8 cellular contexts compared by ENCODE assay signal in the genomic region with DNA sequence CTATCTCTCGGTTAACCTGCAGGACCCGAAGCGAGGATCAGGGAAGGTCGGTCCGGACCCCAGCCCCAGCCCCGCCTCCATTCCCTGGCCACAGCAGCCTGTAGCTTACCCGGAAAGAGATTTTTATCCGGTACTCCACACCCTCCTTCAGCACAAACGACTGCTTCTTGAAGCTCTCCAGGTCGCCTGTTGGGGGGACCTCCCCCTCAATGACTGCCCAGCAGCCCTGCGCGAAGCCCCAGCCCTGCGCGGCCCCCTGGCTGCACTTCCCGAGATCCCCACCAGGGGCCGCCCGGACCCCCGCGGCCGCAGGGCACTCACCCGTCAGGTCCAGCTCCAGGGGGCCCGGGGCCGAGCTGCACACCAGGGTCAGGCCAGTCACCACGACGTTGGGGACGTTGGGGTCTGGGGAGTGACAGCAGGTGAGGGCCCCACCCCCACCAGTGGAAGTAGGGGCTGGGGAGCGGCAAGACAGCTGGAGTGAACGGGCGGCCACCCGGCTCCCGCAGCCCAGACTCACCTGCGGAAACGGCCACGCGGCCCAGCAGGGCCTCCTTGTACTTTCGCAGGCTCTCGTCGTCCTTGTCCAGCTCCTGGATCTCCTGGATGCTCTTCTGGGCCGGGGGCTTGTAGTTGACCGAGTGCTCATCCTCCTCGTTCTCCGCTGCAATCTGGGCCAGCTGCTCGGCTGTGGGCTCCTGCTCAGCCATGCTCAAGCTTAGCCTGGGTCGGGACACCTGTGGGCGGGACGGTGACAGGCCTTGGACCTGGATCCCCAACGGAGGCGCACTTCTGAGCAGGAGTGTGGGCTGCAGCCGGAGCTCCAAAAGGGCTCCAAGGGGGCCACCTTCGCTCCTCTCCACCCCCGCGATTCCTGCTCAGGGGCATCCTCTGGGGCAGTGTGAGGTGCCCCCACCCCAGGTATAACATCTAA. TPM values are rescaled to one million over a fixed set of nuclear protein-coding genes. Genes with fewer than 3 reads are reported as not detected.
A peak's percentile ranks its signal among the peaks of the same experiment; 100 is the strongest.
DNase-seq lines count a peak whose midpoint lies in the region; ATAC-seq, FAIRE-seq and TF ChIP-seq lines count a peak whose summit lies in the region.

No MANE protein-coding gene starts in this region.

- no peak for ATAC-seq in activated T-helper 17 cell treated with anti-CD3 and anti-CD28 coated beads, Interleukin-2, amount 50 U/mL, for 72 hours (replicated peaks)
- no peak for ATAC-seq in HG03457 (IDR thresholded peaks at IDR 0.05; ENCODE audit: unreplicated experiment)

- peak; percentile 85 for TF ChIP-seq CTCF in Calu3 (IDR thresholded peaks at IDR 0.05; ENCODE audit: unreplicated experiment)
- peak; percentile 82 for TF ChIP-seq CTCF in cardiac muscle cell (IDR thresholded peaks at IDR 0.05; ENCODE audit: low read depth, low read length)

- H3K36me3 Mint-ChIP-seq in Calu3 (ENCODE audit: insufficient read depth, unreplicated experiment) = peaks cover 93% of the 10 kb centered on the region
- peaks cover 80% of the 10 kb centered on the region for H3K36me3 Mint-ChIP-seq in activated T-helper 17 cell treated with anti-CD3 and anti-CD28 coated beads, Interleukin-2, amount 50 U/mL, for 72 hours (ENCODE audit: low read depth)

- H3K4me1 ChIP-seq in cardiac muscle cell (ENCODE audit: low read depth) = peaks cover 44% of the 10 kb centered on the region
- H3K4me1 ChIP-seq in rectal smooth muscle tissue (ENCODE audit: control insufficient read depth, insufficient read depth, low read length) = peaks cover 12% of the 10 kb centered on the region

- H3K36me3 ChIP-seq in cardiac muscle cell (no peaks in the 10 kb centered on the region), rectal smooth muscle tissue (ENCODE audit: control insufficient read depth, insufficient read depth, low read length) (peaks cover 11% of the 10 kb centered on the region)

- CTCF ChIA-PET in Calu3 (lab: Charles Lee) = interaction anchor here (0.5 kb wide), 1 partner anchor 106 kb away, joined by 3 read pairs; no protein-coding TSS in a partner anchor

- no peak for FAIRE-seq in RCC 7860 (lab: Jason Lieb, UNC)

- no peaks in the 10 kb centered on the region for H3K27me3 Mint-ChIP-seq in Calu3 (ENCODE audit: unreplicated experiment)
- H3K27me3 Mint-ChIP-seq in activated T-helper 17 cell treated with anti-CD3 and anti-CD28 coated beads, Interleukin-2, amount 50 U/mL, for 72 hours = no peaks in the 10 kb centered on the region

- H3K27ac ChIP-seq in cardiac muscle cell (peak overlapping the region; percentile 96), rectal smooth muscle tissue (ENCODE audit: low read depth, low read length) (peak overlapping the region; percentile 80)

- no peaks in the 10 kb centered on the region for H3K9me3 ChIP-seq in cardiac muscle cell (ENCODE audit: low read depth)

- peaks cover 21% of the 10 kb centered on the region for H3K4me1 Mint-ChIP-seq in Calu3 (ENCODE audit: low read depth, unreplicated experiment)
- peaks cover 5% of the 10 kb centered on the region for H3K4me1 Mint-ChIP-seq in activated T-helper 17 cell treated with anti-CD3 and anti-CD28 coated beads, Interleukin-2, amount 50 U/mL, for 72 hours

- intact Hi-C loops in Calu3 (cut with micrococcal nuclease; ENCODE audit: unreplicated experiment) = no loop called here

- H3K9me3 Mint-ChIP-seq in Calu3 (ENCODE audit: low read depth, unreplicated experiment) = no peaks in the 10 kb centered on the region
- no peaks in the 10 kb centered on the region for H3K9me3 Mint-ChIP-seq in activated T-helper 17 cell treated with anti-CD3 and anti-CD28 coated beads, Interleukin-2, amount 50 U/mL, for 72 hours

- BruUV-seq in Calu3 (replicated peaks; lab: Mats Ljungman, UMichigan) = no TSS peak

- peak overlapping the region; percentile 75 for H3K4me3 Mint-ChIP-seq in Calu3 (ENCODE audit: low read depth, unreplicated experiment)
- H3K4me3 Mint-ChIP-seq in activated T-helper 17 cell treated with anti-CD3 and anti-CD28 coated beads, Interleukin-2, amount 50 U/mL, for 72 hours = peak overlapping the region; percentile 89

- peak overlapping the region; percentile 90 for H3K27ac Mint-ChIP-seq in Calu3 (ENCODE audit: unreplicated experiment)
- peak overlapping the region; percentile 92 for H3K27ac Mint-ChIP-seq in activated T-helper 17 cell treated with anti-CD3 and anti-CD28 coated beads, Interleukin-2, amount 50 U/mL, for 72 hours

- H3K9ac ChIP-seq in rectal smooth muscle tissue (ENCODE audit: low read length) = peak overlapping the region; percentile 17

- H3K27me3 ChIP-seq in cardiac muscle cell (no peaks in the 10 kb centered on the region), rectal smooth muscle tissue (ENCODE audit: control insufficient read depth, insufficient read depth, low read length) (no peaks in the 10 kb centered on the region)

- DNase-seq in Calu3 = peak; percentile 44
- no peak for DNase-seq in Jurkat, Clone E6-1 (ENCODE audit: low read depth, low spot score)
- DNase-seq in cardiac muscle cell (ENCODE audit: low read depth in 1 of 2, low spot score in 1 of 2) = peak; percentile 50 to 72
- no peak for DNase-seq in NCI-H2029 treated with DMSO at 0.1 percent for 48 hours (lab: John Stamatoyannopoulos, UW)
- DNase-seq in RCC 7860 (ENCODE audit: low spot score) = no peak

- peak overlapping the region; percentile 89 for H3K4me3 ChIP-seq in Jurkat, Clone E6-1 (ENCODE audit: low read length)
- H3K4me3 ChIP-seq in cardiac muscle cell = peak overlapping the region; percentile 79
- H3K4me3 ChIP-seq in rectal smooth muscle tissue (ENCODE audit: low read length) = peak overlapping the region; percentile 61

RNA-seq across cellular contexts. Expression of a gene that starts 1.6 kb away (rescaled TPM):
- total RNA-seq in Calu3 (2022) (273 and 288 TPM in 2 replicates), cardiac muscle cell (101 and 177 TPM in 2 replicates)
- 572 TPM for polyA plus RNA-seq in Jurkat, Clone E6-1 (2012; ENCODE audit: insufficient read depth, insufficient read length)
- 100 to 1,000 TPM; 384 to 814 TPM for total RNA-seq in activated T-helper 17 cell treated with anti-CD3 and anti-CD28 coated beads, Interleukin-2, amount 50 U/mL, for 72 hours
- polyA plus RNA-seq in cardiac muscle cell = 139 and 163 TPM in 2 replicates

RNA-seq across cellular contexts. Expression of a gene that starts 9.2 kb away (rescaled TPM):
- total RNA-seq in Calu3 (2022) = 750 and 777 TPM in 2 replicates
- 267 TPM for polyA plus RNA-seq in Jurkat, Clone E6-1 (2012; ENCODE audit: insufficient read depth, insufficient read length)
- 100 to 1,000 TPM; 506 to 602 TPM for total RNA-seq in activated T-helper 17 cell treated with anti-CD3 and anti-CD28 coated beads, Interleukin-2, amount 50 U/mL, for 72 hours
- 972 and 1,150 TPM in 2 replicates for total RNA-seq in cardiac muscle cell
- 388 and 597 TPM in 2 replicates for polyA plus RNA-seq in cardiac muscle cell

RNA-seq across cellular contexts. Expression of a gene that starts 21.9 kb away (rescaled TPM):
- total RNA-seq in Calu3 (2022) (118 and 122 TPM in 2 replicates), cardiac muscle cell (94.0 and 139 TPM in 2 replicates)
- 331 TPM for polyA plus RNA-seq in Jurkat, Clone E6-1 (2012; ENCODE audit: insufficient read depth, insufficient read length)
- total RNA-seq in activated T-helper 17 cell treated with anti-CD3 and anti-CD28 coated beads, Interleukin-2, amount 50 U/mL, for 72 hours = 100 to 1,000 TPM; 103 to 251 TPM
- polyA plus RNA-seq in cardiac muscle cell = 93.0 and 130 TPM in 2 replicates

RNA-seq across cellular contexts. Expression of a gene that starts 22.0 kb away (rescaled TPM):
- total RNA-seq in Calu3 (2022) = 110 and 113 TPM in 2 replicates
- 177 TPM for polyA plus RNA-seq in Jurkat, Clone E6-1 (2012; ENCODE audit: insufficient read depth, insufficient read length)
- 100 to 1,000 TPM; 103 to 123 TPM for total RNA-seq in activated T-helper 17 cell treated with anti-CD3 and anti-CD28 coated beads, Interleukin-2, amount 50 U/mL, for 72 hours
- 128 and 178 TPM in 2 replicates for total RNA-seq in cardiac muscle cell
- 368 and 407 TPM in 2 replicates for polyA plus RNA-seq in cardiac muscle cell

RNA-seq across cellular contexts. Expression of a gene that starts 32.5 kb away (rescaled TPM):
- total RNA-seq in Calu3 (2022) = 0.27 and 0.47 TPM in 2 replicates
- polyA plus RNA-seq in Jurkat, Clone E6-1 (2012; ENCODE audit: insufficient read depth, insufficient read length) = not detected
- total RNA-seq in activated T-helper 17 cell treated with anti-CD3 and anti-CD28 coated beads, Interleukin-2, amount 50 U/mL, for 72 hours = under 1 TPM; 0.17 to 0.53 TPM
- total RNA-seq in cardiac muscle cell = 2.3 and 9.1 TPM in 2 replicates
- polyA plus RNA-seq in cardiac muscle cell = 1.2 and 6.6 TPM in 2 replicates

Comparison
In these comparisons a context has a peak if more than half of its experiments do, and no peak if none do; other contexts are left out.
1. DNase-seq: peak in Calu3 (single experiment) and cardiac muscle cell (2 of 2); none in Jurkat, Clone E6-1 (single experiment), NCI-H2029 treated with DMSO at 0.1 percent for 48 hours (single experiment) and RCC 7860 (single experiment).
2. Peak in every context shown above with its lines, with median percentiles within 50 percentile points of each other: H3K4me3 ChIP-seq.